Comparison of ENCODE assay signal across 8 cellular contexts in the genomic region with DNA sequence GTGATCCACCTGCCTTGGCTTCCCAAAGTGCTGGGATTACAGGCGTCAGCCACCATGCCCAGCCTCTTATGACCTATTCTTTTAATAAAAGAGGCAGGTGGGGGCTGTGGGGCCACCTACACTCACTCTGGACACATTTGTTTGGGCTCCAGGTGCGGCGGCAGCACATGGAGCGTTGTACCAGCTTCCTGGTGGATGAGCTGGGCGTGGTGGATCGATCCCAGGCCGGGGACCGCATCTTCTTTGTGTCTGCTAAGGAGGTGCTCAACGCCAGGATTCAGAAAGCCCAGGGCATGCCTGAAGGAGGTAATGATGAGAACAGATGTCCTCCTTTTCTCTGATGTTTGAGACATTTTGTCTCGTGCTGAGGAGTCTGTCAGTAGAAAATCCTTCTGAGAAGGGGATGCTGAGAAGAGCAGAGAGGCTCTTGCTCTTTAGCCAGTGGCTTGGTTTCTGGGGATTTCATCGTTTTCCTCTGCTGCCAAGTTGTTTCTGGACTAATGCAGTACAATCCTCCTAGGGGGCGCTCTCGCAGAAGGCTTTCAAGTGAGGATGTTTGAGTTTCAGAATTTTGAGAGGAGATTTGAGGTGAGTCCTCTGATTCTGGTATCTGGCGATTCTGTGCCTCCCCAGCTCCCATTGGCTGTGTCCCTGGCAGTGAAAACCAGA. TPM values are rescaled to one million over a fixed set of nuclear protein-coding genes. Genes with fewer than 3 reads are reported as not detected.
DNase-seq lines count a peak whose midpoint lies in the region; ATAC-seq, FAIRE-seq and TF ChIP-seq lines count a peak whose summit lies in the region.

No MANE protein-coding gene starts in this region.

- H3K9ac ChIP-seq in liver (ENCODE audit: low read depth in 1 of 2, low read length in 2 of 2): no peak overlapping the region

- H3K27me3 ChIP-seq in Peyer's patch (no peaks in the 10 kb centered on the region), liver (ENCODE audit: control insufficient read depth in 4 of 4, insufficient read depth in 4 of 4, low read length in 3 of 4) (no peaks in the 10 kb centered on the region), upper lobe of left lung (no peaks in the 10 kb centered on the region)

- TF ChIP-seq RAD21 in liver (IDR thresholded peaks at IDR 0.05): peak in 1 of 2 donors; percentile 60

- WGBS in liver: 90% methylated on average over 14 of the region's 14 CpGs
- WGBS in upper lobe of left lung, 2 donors: 78 to 84% methylated on average over 10 to 14 of the region's 14 CpGs

- H3K27ac ChIP-seq in Peyer's patch: no peak overlapping the region
- no peak overlapping the region for H3K27ac ChIP-seq in liver (ENCODE audit: low read depth in 1 of 2, low read length in 2 of 2)
- H3K27ac ChIP-seq in upper lobe of left lung: no peak overlapping the region

- no peak for TF ChIP-seq EP300 in upper lobe of left lung (IDR thresholded peaks at IDR 0.05)

- TF ChIP-seq POLR2A in Peyer's patch (IDR thresholded peaks at IDR 0.05) (no peak), upper lobe of left lung (IDR thresholded peaks at IDR 0.05) (no peak)

- H3K4me3 ChIP-seq in Peyer's patch: no peak overlapping the region
- no peak overlapping the region for H3K4me3 ChIP-seq in liver (ENCODE audit: low read depth in 1 of 3, low read length in 3 of 3)
- no peak overlapping the region for H3K4me3 ChIP-seq in upper lobe of left lung

- peak in 5 of 6 experiments; percentile 9 to 50 (median 15) for TF ChIP-seq CTCF in Peyer's patch (IDR thresholded peaks at IDR 0.05)
- peak; percentile 29 for TF ChIP-seq CTCF in liver (IDR thresholded peaks at IDR 0.05; ENCODE audit: low read depth, low read length, missing input control)
- peak in 4 of 6 experiments; percentile 23 to 41 (median 37) for TF ChIP-seq CTCF in upper lobe of left lung (IDR thresholded peaks at IDR 0.05)

- DNase-seq in activated naive CD4-positive, alpha-beta T cell treated with Interleukin-2 at 50 U/mL for 16 hours: peak; percentile 46
- no peak for DNase-seq in activated naive CD4-positive, alpha-beta T cell (lab: John Stamatoyannopoulos, UW)
- peak in 2 of 3 donors; percentile 52 to 59 for DNase-seq in Peyer's patch
- DNase-seq in amniotic stem cell (lab: John Stamatoyannopoulos, UW): peak; percentile 30
- DNase-seq in upper lobe of left lung: peak in 1 of 2 donors; percentile 33
- no peak for DNase-seq in RCC 7860 (ENCODE audit: low spot score)

- peak in 1 of 2 donors; percentile 26 for ATAC-seq in upper lobe of left lung (ENCODE audit: low FRiP score in 2 of 2)
- no peak for ATAC-seq in HG03342 (IDR thresholded peaks at IDR 0.05; ENCODE audit: unreplicated experiment)

- H3K9me3 ChIP-seq in Peyer's patch: no peaks in the 10 kb centered on the region
- H3K9me3 ChIP-seq in liver (ENCODE audit: control insufficient read depth in 4 of 4, low read length in 3 of 4): no peaks in the 10 kb centered on the region
- H3K9me3 ChIP-seq in upper lobe of left lung: no peaks in the 10 kb centered on the region

- H3K36me3 ChIP-seq in Peyer's patch (peaks cover 0 to 100% (median 4%) of the 10 kb centered on the region in 3 donors), liver (ENCODE audit: control insufficient read depth in 4 of 4, insufficient read depth in 3 of 4, low read depth in 1 of 4, low read length in 3 of 4) (peaks cover 24 to 80% (median 72%) of the 10 kb centered on the region in 4 donors), upper lobe of left lung (peaks cover 66 to 100% (median 94%) of the 10 kb centered on the region in 4 donors)

- no peak for FAIRE-seq in RCC 7860 (lab: Jason Lieb, UNC)

- H3K4me1 ChIP-seq in Peyer's patch (no peaks in the 10 kb centered on the region), liver (ENCODE audit: control insufficient read depth in 4 of 4, insufficient read depth in 4 of 4, low read length in 3 of 4) (no peaks in the 10 kb centered on the region), upper lobe of left lung (no peaks in the 10 kb centered on the region)

TF ChIP-seq in liver, 16 proteins besides CTCF, POLR2A, EP300 and RAD21:
- TF ChIP-seq NR2F2 (IDR thresholded peaks at IDR 0.05) (no peak), RXRA (IDR thresholded peaks at IDR 0.05) (no peak), JUND (IDR thresholded peaks at IDR 0.05) (no peak), TAF1 (conservative IDR thresholded peaks at IDR 0.05) (no peak), FOXA1 (IDR thresholded peaks at IDR 0.05) (no peak), HNF4A (conservative IDR thresholded peaks at IDR 0.05) (no peak), SP1 (IDR thresholded peaks at IDR 0.05) (no peak)
- TF ChIP-seq, protein P1, sequence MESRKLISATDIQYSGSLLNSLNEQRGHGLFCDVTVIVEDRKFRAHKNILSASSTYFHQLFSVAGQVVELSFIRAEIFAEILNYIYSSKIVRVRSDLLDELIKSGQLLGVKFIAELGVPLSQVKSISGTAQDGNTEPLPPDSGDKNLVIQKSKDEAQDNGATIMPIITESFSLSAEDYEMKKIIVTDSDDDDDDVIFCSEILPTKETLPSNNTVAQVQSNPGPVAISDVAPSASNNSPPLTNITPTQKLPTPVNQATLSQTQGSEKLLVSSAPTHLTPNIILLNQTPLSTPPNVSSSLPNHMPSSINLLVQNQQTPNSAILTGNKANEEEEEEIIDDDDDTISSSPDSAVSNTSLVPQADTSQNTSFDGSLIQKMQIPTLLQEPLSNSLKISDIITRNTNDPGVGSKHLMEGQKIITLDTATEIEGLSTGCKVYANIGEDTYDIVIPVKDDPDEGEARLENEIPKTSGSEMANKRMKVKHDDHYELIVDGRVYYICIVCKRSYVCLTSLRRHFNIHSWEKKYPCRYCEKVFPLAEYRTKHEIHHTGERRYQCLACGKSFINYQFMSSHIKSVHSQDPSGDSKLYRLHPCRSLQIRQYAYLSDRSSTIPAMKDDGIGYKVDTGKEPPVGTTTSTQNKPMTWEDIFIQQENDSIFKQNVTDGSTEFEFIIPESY (IDR thresholded peaks at IDR 0.05): no peak
- TF ChIP-seq, protein P2, sequence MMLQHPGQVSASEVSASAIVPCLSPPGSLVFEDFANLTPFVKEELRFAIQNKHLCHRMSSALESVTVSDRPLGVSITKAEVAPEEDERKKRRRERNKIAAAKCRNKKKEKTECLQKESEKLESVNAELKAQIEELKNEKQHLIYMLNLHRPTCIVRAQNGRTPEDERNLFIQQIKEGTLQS (IDR thresholded peaks at IDR 0.05): no peak
- TF ChIP-seq, protein P3, sequence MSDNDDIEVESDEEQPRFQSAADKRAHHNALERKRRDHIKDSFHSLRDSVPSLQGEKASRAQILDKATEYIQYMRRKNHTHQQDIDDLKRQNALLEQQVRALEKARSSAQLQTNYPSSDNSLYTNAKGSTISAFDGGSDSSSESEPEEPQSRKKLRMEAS (IDR thresholded peaks at IDR 0.05): no peak
- TF ChIP-seq, protein P4, sequence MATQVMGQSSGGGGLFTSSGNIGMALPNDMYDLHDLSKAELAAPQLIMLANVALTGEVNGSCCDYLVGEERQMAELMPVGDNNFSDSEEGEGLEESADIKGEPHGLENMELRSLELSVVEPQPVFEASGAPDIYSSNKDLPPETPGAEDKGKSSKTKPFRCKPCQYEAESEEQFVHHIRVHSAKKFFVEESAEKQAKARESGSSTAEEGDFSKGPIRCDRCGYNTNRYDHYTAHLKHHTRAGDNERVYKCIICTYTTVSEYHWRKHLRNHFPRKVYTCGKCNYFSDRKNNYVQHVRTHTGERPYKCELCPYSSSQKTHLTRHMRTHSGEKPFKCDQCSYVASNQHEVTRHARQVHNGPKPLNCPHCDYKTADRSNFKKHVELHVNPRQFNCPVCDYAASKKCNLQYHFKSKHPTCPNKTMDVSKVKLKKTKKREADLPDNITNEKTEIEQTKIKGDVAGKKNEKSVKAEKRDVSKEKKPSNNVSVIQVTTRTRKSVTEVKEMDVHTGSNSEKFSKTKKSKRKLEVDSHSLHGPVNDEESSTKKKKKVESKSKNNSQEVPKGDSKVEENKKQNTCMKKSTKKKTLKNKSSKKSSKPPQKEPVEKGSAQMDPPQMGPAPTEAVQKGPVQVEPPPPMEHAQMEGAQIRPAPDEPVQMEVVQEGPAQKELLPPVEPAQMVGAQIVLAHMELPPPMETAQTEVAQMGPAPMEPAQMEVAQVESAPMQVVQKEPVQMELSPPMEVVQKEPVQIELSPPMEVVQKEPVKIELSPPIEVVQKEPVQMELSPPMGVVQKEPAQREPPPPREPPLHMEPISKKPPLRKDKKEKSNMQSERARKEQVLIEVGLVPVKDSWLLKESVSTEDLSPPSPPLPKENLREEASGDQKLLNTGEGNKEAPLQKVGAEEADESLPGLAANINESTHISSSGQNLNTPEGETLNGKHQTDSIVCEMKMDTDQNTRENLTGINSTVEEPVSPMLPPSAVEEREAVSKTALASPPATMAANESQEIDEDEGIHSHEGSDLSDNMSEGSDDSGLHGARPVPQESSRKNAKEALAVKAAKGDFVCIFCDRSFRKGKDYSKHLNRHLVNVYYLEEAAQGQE (IDR thresholded peaks at IDR 0.05): no peak
TF ChIP-seq in liver: peak in this region for 0.

RNA-seq across cellular contexts. Expression of a gene that starts 17.9 kb away (rescaled TPM):
- 10 to 100 TPM; 37.0 to 52.0 (median 43.0) TPM for total RNA-seq in Peyer's patch
- total RNA-seq in liver: 10 to 100 TPM; 16.4 to 20.6 TPM
- polyA plus RNA-seq in liver: 10 to 100 TPM; 11.1 to 19.2 TPM
- 10 to 100 TPM; 39.6 to 87.1 (median 50.1) TPM for total RNA-seq in upper lobe of left lung

RNA-seq across cellular contexts. Expression of a gene that starts 21.1 kb away (rescaled TPM):
- total RNA-seq in Peyer's patch (100 to 1,000 TPM in 1 of 4 donors, 10 to 100 TPM in 3; 54.5 to 101 (median 94.9) TPM), liver (10 to 100 TPM; 36.0 to 87.8 TPM), upper lobe of left lung (10 to 100 TPM; 40.9 to 80.6 (median 71.0) TPM)
- 10 to 100 TPM; 17.2 to 50.4 TPM for polyA plus RNA-seq in liver

Comparison
In these comparisons a context has a peak if more than half of its experiments do, and no peak if none do; other contexts are left out.
1. DNase-seq: peak in activated naive CD4-positive, alpha-beta T cell treated with Interleukin-2 at 50 U/mL for 16 hours (single experiment), Peyer's patch (2 of 3) and amniotic stem cell (single experiment); none in activated naive CD4-positive, alpha-beta T cell (0 of 4) and RCC 7860 (single experiment).
2. Peak in every context shown above with its lines, with median percentiles within 50 percentile points of each other: CTCF ChIP-seq.